In the genomic region with DNA sequence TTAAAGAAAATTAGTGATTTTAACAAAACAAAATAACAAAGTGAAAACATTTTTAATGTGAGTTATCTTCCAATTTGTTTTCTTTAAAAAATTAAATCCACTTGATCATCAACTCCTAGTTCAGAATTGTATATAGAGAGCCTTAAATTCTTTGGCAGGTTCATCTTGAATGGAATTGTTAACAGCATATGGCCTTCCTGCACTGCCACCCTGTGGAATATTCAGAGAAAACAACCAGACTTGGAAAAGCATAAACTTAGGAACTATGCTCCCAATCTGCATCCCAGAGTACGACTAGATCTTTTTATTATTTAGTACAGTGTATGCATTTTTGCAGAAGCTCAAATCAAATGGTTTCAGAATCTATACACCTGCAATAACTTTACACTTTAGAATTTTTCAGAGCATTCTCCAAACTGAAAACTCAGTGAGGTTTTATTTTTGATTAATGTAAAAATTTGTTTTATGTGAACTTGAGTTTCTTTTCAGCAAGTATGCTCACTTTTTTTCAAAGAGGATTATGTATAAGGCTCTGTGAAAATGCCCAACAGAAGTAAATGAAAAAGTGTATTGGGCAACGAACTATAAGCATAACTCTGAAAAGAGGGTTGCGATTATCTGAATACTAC, we compare ENCODE assay signal across 8 cellular contexts. TPM values are rescaled to one million over a fixed set of nuclear protein-coding genes. Genes with fewer than 3 reads are reported as not detected.
DNase-seq lines count a peak whose midpoint lies in the region; ATAC-seq and TF ChIP-seq lines count a peak whose summit lies in the region.

No MANE protein-coding gene starts in this region.

- no peaks in the 10 kb centered on the region for H3K9me3 ChIP-seq in parathyroid adenoma (ENCODE audit: control insufficient read depth, low read length)

- CTCF ChIA-PET in activated CD4-positive, alpha-beta memory T cell treated with anti-CD3 and anti-CD28 coated beads for 36 hours (lab: Charles Lee) = interaction anchor here (0.7 to 1.4 kb wide), 3 partner anchors 197 to 320 kb away, joined by 3 to 5 read pairs (median 3); no protein-coding TSS in a partner anchor
- CTCF ChIA-PET in activated CD4-positive, alpha-beta memory T cell treated with anti-CD3 and anti-CD28 coated beads, Interleukin-2, amount 10 ng/mL, durations not matched to agents 7 days and 5 days (lab: Charles Lee) = interaction anchor here (0.6 to 3.5 kb wide), 4 partner anchors 197 to 332 kb away, joined by 3 to 16 read pairs (median 10); no protein-coding TSS in a partner anchor

- intact Hi-C loops in activated CD4-positive, alpha-beta memory T cell treated with anti-CD3 and anti-CD28 coated beads for 36 hours (cut with micrococcal nuclease) = loop anchor here (1.0 to 5.0 kb wide), 4 partner anchors 196 to 334 kb away; no protein-coding TSS in a partner anchor

- no peak overlapping the region for H3K9ac ChIP-seq in parathyroid adenoma

- no peaks in the 10 kb centered on the region for H3K79me2 ChIP-seq in parathyroid adenoma

- no peaks in the 10 kb centered on the region for H3K27me3 Mint-ChIP-seq in activated CD4-positive, alpha-beta memory T cell treated with anti-CD3 and anti-CD28 coated beads for 36 hours
- no peaks in the 10 kb centered on the region for H3K27me3 Mint-ChIP-seq in activated CD4-positive, alpha-beta memory T cell treated with anti-CD3 and anti-CD28 coated beads, Interleukin-2, amount 10 ng/mL, durations not matched to agents 7 days and 5 days
- peaks cover 0 to 2% (median 1%) of the 10 kb centered on the region in 3 donors for H3K27me3 Mint-ChIP-seq in immature natural killer cell (ENCODE audit: low read depth in 3 of 3)

- no peaks in the 10 kb centered on the region for H3K36me3 Mint-ChIP-seq in activated CD4-positive, alpha-beta memory T cell treated with anti-CD3 and anti-CD28 coated beads for 36 hours
- H3K36me3 Mint-ChIP-seq in activated CD4-positive, alpha-beta memory T cell treated with anti-CD3 and anti-CD28 coated beads, Interleukin-2, amount 10 ng/mL, durations not matched to agents 7 days and 5 days (ENCODE audit: low read depth) = no peaks in the 10 kb centered on the region
- no peaks in the 10 kb centered on the region for H3K36me3 Mint-ChIP-seq in immature natural killer cell

- DNase-seq in activated CD4-positive, alpha-beta memory T cell treated with anti-CD3 and anti-CD28 coated beads for 36 hours = peak; percentile 15
- DNase-seq in activated CD4-positive, alpha-beta memory T cell treated with anti-CD3 and anti-CD28 coated beads, Interleukin-2, amount 10 ng/mL, durations not matched to agents 7 days and 5 days = no peak
- DNase-seq in KBM-7 = peak; percentile 44
- peak; percentile 73 for DNase-seq in fibroblast of villous mesenchyme (ENCODE audit: low read depth)
- no peak for DNase-seq in immature natural killer cell

- TF ChIP-seq CTCF in fibroblast of villous mesenchyme (IDR thresholded peaks at IDR 0.05; ENCODE audit: insufficient read depth, low read depth, low read length) (peak; percentile 76), parathyroid adenoma (IDR thresholded peaks at IDR 0.05) (peak; percentile 75)

- no peaks in the 10 kb centered on the region for H3K4me1 ChIP-seq in parathyroid adenoma

- no peak overlapping the region for H3K27ac ChIP-seq in parathyroid adenoma

- H3K4me3 ChIP-seq in fibroblast of villous mesenchyme (ENCODE audit: low read depth, low read length) (no peak overlapping the region), parathyroid adenoma (ENCODE audit: low read depth, low read length) (no peak overlapping the region)

- H3K4me3 Mint-ChIP-seq in activated CD4-positive, alpha-beta memory T cell treated with anti-CD3 and anti-CD28 coated beads for 36 hours = no peak overlapping the region
- H3K4me3 Mint-ChIP-seq in activated CD4-positive, alpha-beta memory T cell treated with anti-CD3 and anti-CD28 coated beads, Interleukin-2, amount 10 ng/mL, durations not matched to agents 7 days and 5 days = no peak overlapping the region
- no peak overlapping the region for H3K4me3 Mint-ChIP-seq in immature natural killer cell

- no peak overlapping the region for H2AFZ ChIP-seq in parathyroid adenoma

- H3K4me1 Mint-ChIP-seq in activated CD4-positive, alpha-beta memory T cell treated with anti-CD3 and anti-CD28 coated beads for 36 hours (ENCODE audit: low read depth) = no peaks in the 10 kb centered on the region
- H3K4me1 Mint-ChIP-seq in activated CD4-positive, alpha-beta memory T cell treated with anti-CD3 and anti-CD28 coated beads, Interleukin-2, amount 10 ng/mL, durations not matched to agents 7 days and 5 days = no peaks in the 10 kb centered on the region
- no peaks in the 10 kb centered on the region for H3K4me1 Mint-ChIP-seq in immature natural killer cell

- H3K36me3 ChIP-seq in parathyroid adenoma (ENCODE audit: control insufficient read depth, insufficient read depth, low read length) = no peaks in the 10 kb centered on the region

- no peaks in the 10 kb centered on the region for H3K27me3 ChIP-seq in parathyroid adenoma (ENCODE audit: control insufficient read depth, insufficient read depth, low read length)

- peak; percentile 76 for ATAC-seq in SK-N-SH treated with all-trans-retinoic acid at 6 μM for 48 hours
- ATAC-seq in GM21825 (IDR thresholded peaks at IDR 0.05; ENCODE audit: unreplicated experiment) = no peak

- no peak overlapping the region for H3K4me2 ChIP-seq in parathyroid adenoma (ENCODE audit: low read length)

- POLR2A ChIA-PET in activated CD4-positive, alpha-beta memory T cell treated with anti-CD3 and anti-CD28 coated beads for 36 hours (lab: Charles Lee) = no interaction called here
- POLR2A ChIA-PET in activated CD4-positive, alpha-beta memory T cell treated with anti-CD3 and anti-CD28 coated beads, Interleukin-2, amount 10 ng/mL, durations not matched to agents 7 days and 5 days (lab: Charles Lee) = no interaction called here

- in situ Hi-C loops in KBM-7 (cut with MboI; ENCODE audit: low pct_unique_long_range_greater_than_20kb, low sequenced_read_pairs) = no loop called here

- no peaks in the 10 kb centered on the region for H3K9me3 Mint-ChIP-seq in activated CD4-positive, alpha-beta memory T cell treated with anti-CD3 and anti-CD28 coated beads for 36 hours
- no peaks in the 10 kb centered on the region for H3K9me3 Mint-ChIP-seq in activated CD4-positive, alpha-beta memory T cell treated with anti-CD3 and anti-CD28 coated beads, Interleukin-2, amount 10 ng/mL, durations not matched to agents 7 days and 5 days
- H3K9me3 Mint-ChIP-seq in immature natural killer cell = peaks cover 0 to 2% (median 0%) of the 10 kb centered on the region in 6 donors

- H3K27ac Mint-ChIP-seq in activated CD4-positive, alpha-beta memory T cell treated with anti-CD3 and anti-CD28 coated beads for 36 hours = no peak overlapping the region
- H3K27ac Mint-ChIP-seq in activated CD4-positive, alpha-beta memory T cell treated with anti-CD3 and anti-CD28 coated beads, Interleukin-2, amount 10 ng/mL, durations not matched to agents 7 days and 5 days = no peak overlapping the region
- H3K27ac Mint-ChIP-seq in immature natural killer cell = no peak overlapping the region

TF ChIP-seq in SK-N-SH treated with all-trans-retinoic acid at 6 μM for 48 hours, 23 proteins besides CTCF, POLR2A, EP300 and RAD21:
- no peak for TF ChIP-seq CSDC2 (CRISPR knock-in tag; IDR thresholded peaks at IDR 0.05)
- no peak for TF ChIP-seq ZNF8 (CRISPR knock-in tag; IDR thresholded peaks at IDR 0.05)

RNA-seq across cellular contexts. Expression of a gene that starts 44.9 kb away (rescaled TPM):
- total RNA-seq in activated CD4-positive, alpha-beta memory T cell treated with anti-CD3 and anti-CD28 coated beads for 36 hours = 10 to 100 TPM; 18.5 to 21.2 TPM
- 10 to 100 TPM; 15.0 to 19.1 TPM for total RNA-seq in activated CD4-positive, alpha-beta memory T cell treated with anti-CD3 and anti-CD28 coated beads, Interleukin-2, amount 10 ng/mL, durations not matched to agents 7 days and 5 days
- total RNA-seq in fibroblast of villous mesenchyme = 1.3 and 5.8 TPM in 2 replicates
- 1 to 10 TPM in 2 of 3 donors, not detected in 1; 2.1 to 2.4 TPM for polyA plus RNA-seq in immature natural killer cell

Comparison
In these comparisons a context has a peak if more than half of its experiments do, and no peak if none do; other contexts are left out.
1. DNase-seq: peak in activated CD4-positive, alpha-beta memory T cell treated with anti-CD3 and anti-CD28 coated beads for 36 hours (single experiment), KBM-7 (single experiment) and fibroblast of villous mesenchyme (single experiment); none in activated CD4-positive, alpha-beta memory T cell treated with anti-CD3 and anti-CD28 coated beads, Interleukin-2, amount 10 ng/mL, durations not matched to agents 7 days and 5 days (single experiment) and immature natural killer cell (0 of 3).